Comparison of ENCODE assay signal across 1 cellular context in genomic region chr1:119787776-119788175, GRCh38.
TF ChIP-seq lines count a peak whose summit lies in the region.

No MANE protein-coding gene starts in this region.

TF ChIP-seq in HepG2, 621 proteins besides CTCF, POLR2A, EP300 and RAD21:
- no peak for TF ChIP-seq MNT (IDR thresholded peaks at IDR 0.05)
- TF ChIP-seq ZNF496 (CRISPR knock-in tag; IDR thresholded peaks at IDR 0.05; ENCODE audit: insufficient replicate concordance), result no peak
- TF ChIP-seq RFXAP (CRISPR knock-in tag; IDR thresholded peaks at IDR 0.05; ENCODE audit: borderline replicate concordance), result no peak
- TF ChIP-seq HMGXB4 (CRISPR knock-in tag; IDR thresholded peaks at IDR 0.05; ENCODE audit: borderline replicate concordance in 1 of 2, low read depth in 1 of 2), result no peak
- TF ChIP-seq ZNF615 (CRISPR knock-in tag; IDR thresholded peaks at IDR 0.05; ENCODE audit: borderline replicate concordance), result no peak
- no peak for TF ChIP-seq ADNP (CRISPR knock-in tag; IDR thresholded peaks at IDR 0.05)
- TF ChIP-seq ZFP36L2 (CRISPR knock-in tag; IDR thresholded peaks at IDR 0.05), result no peak
- TF ChIP-seq SMC3 (IDR thresholded peaks at IDR 0.05; ENCODE audit: low read length), result no peak
- no peak for TF ChIP-seq SNAPC2 (CRISPR knock-in tag; IDR thresholded peaks at IDR 0.05)
- no peak for TF ChIP-seq IKZF1 (IDR thresholded peaks at IDR 0.05)
- no peak for TF ChIP-seq CEBPZ (IDR thresholded peaks at IDR 0.05; ENCODE audit: low read length)
- no peak for TF ChIP-seq ELF3 (CRISPR knock-in tag; IDR thresholded peaks at IDR 0.05)
- TF ChIP-seq ZNF263 (CRISPR knock-in tag; IDR thresholded peaks at IDR 0.05), result no peak
- no peak for TF ChIP-seq BRCA1 (CRISPR knock-in tag; IDR thresholded peaks at IDR 0.05)
TF ChIP-seq in HepG2: peak in this region for 0.
